ENCODE assay signal across 16 cellular contexts in genomic region chr12:124577374-124577773, GRCh38. TPM values are rescaled to one million over a fixed set of nuclear protein-coding genes. Genes with fewer than 3 reads are reported as not detected.
DNase-seq lines count a peak whose midpoint lies in the region; ATAC-seq and TF ChIP-seq lines count a peak whose summit lies in the region.
"Had no signal": no experiment of that assay in that cellular context is flagged by ENCODE, and none has a peak within 500 bp of the region (broad histone marks: within the 10 kb centered on the region; RNA-seq: fewer than 3 reads in every experiment).

No MANE protein-coding gene starts in this region.

- H3K4me3 ChIP-seq in mammary epithelial cell (replicated peaks in 1 of 3; ENCODE audit: insufficient read depth in 1 of 3, low read depth in 2 of 3, low read length in 3 of 3), result no peak overlapping the region
- H3K4me3 ChIP-seq: BLaER1 had no signal

- TF ChIP-seq CTCF in MCF 10A (IDR thresholded peaks at IDR 0.05; ENCODE audit: unreplicated experiment) (no peak), mammary epithelial cell (conservative IDR thresholded peaks at IDR 0.05 in 1 of 2, IDR thresholded peaks at IDR 0.05 in 1 of 2; ENCODE audit: extremely low read depth in 1 of 2, insufficient read depth in 1 of 2, low read depth in 1 of 2, low read length in 2 of 2) (no peak), brain (conservative IDR thresholded peaks at IDR 0.05) (no peak), nephron progenitor cell (IDR thresholded peaks at IDR 0.05) (no peak)

- no peaks in the 10 kb centered on the region for H3K9me3 Mint-ChIP-seq in MCF 10A (ENCODE audit: unreplicated experiment)
- peaks cover 0 to 36% (median 23%) of the 10 kb centered on the region in 5 experiments for H3K9me3 Mint-ChIP-seq in brain
- peaks cover 23% of the 10 kb centered on the region for H3K9me3 Mint-ChIP-seq in nephron progenitor cell

- H3K4me3 Mint-ChIP-seq in MCF 10A (ENCODE audit: unreplicated experiment) (no peak overlapping the region), brain (peak overlapping the region in 1 of 5 experiments; percentile 43), nephron progenitor cell (no peak overlapping the region)
- H3K4me3 Mint-ChIP-seq: CD14-positive monocyte; CD4-positive, alpha-beta memory T cell; H9 had no signal

- H3K27ac ChIP-seq in mammary epithelial cell (ENCODE audit: insufficient read depth, low read depth, low read length), result no peak overlapping the region
- H3K27ac ChIP-seq: 22Rv1, BLaER1 had no signal

- H3K9ac ChIP-seq in mammary epithelial cell (ENCODE audit: insufficient read depth, low read length), result no peak overlapping the region
- H3K9ac ChIP-seq: BLaER1 had no signal

- peaks cover 36% of the 10 kb centered on the region for H3K4me1 Mint-ChIP-seq in MCF 10A (ENCODE audit: insufficient read depth, unreplicated experiment)
- peaks cover 33% of the 10 kb centered on the region for H3K4me1 Mint-ChIP-seq in brain
- H3K4me1 Mint-ChIP-seq in nephron progenitor cell, result peaks cover 22% of the 10 kb centered on the region

- H3K36me3 Mint-ChIP-seq in MCF 10A (ENCODE audit: insufficient read depth, unreplicated experiment) (no peaks in the 10 kb centered on the region), brain (no peaks in the 10 kb centered on the region), nephron progenitor cell (ENCODE audit: low read depth) (no peaks in the 10 kb centered on the region)
- H3K36me3 Mint-ChIP-seq: CD4-positive, alpha-beta memory T cell had no signal

- POLR2A ChIA-PET in MCF 10A (lab: Yijun Ruan, JAX), result interaction anchor here (0.7 kb wide), 1 partner anchor 178 kb away, joined by 3 read pairs; no protein-coding TSS in a partner anchor

- no peaks in the 10 kb centered on the region for H4K20me1 ChIP-seq in mammary epithelial cell (ENCODE audit: insufficient read depth, low read length)
- H4K20me1 ChIP-seq: BLaER1 had no signal

- H3K27me3 ChIP-seq in mammary epithelial cell (ENCODE audit: insufficient read depth, low read length), result no peaks in the 10 kb centered on the region
- H3K27me3 ChIP-seq: BLaER1 had no signal

- no peaks in the 10 kb centered on the region for H3K79me2 ChIP-seq in mammary epithelial cell (ENCODE audit: insufficient read depth, low read length)

- H3K27me3 Mint-ChIP-seq in MCF 10A (ENCODE audit: insufficient read depth, unreplicated experiment) (no peaks in the 10 kb centered on the region), brain (peaks cover 10% of the 10 kb centered on the region), nephron progenitor cell (ENCODE audit: low read depth, poor library complexity) (peaks cover 19% of the 10 kb centered on the region)
- H3K27me3 Mint-ChIP-seq: CD4-positive, alpha-beta memory T cell had no signal

- H3K27ac Mint-ChIP-seq in MCF 10A (ENCODE audit: low read depth, unreplicated experiment) (peak overlapping the region; percentile 75), brain (peak overlapping the region in 3 of 5 experiments; percentile 32 to 62 (median 38)), nephron progenitor cell (peak overlapping the region; percentile 81)
- H3K27ac Mint-ChIP-seq: CD14-positive monocyte had no signal

- intact Hi-C loops in MCF 10A (cut with micrococcal nuclease) (no loop called here), mammary epithelial cell (cut with micrococcal nuclease) (no loop called here)

- no peak overlapping the region for H2AFZ ChIP-seq in mammary epithelial cell (ENCODE audit: low read depth, low read length)

- dilution Hi-C loops in mammary epithelial cell (cut with HindIII; ENCODE audit: low sequenced_read_pairs), result loop anchor here (5.0 kb wide), 2 partner anchors 105 to 160 kb away; no protein-coding TSS in a partner anchor

- H3K9me3 ChIP-seq in mammary epithelial cell (replicated peaks; ENCODE audit: insufficient read depth, low read length), result peaks cover 28% of the 10 kb centered on the region

- DNase-seq in MCF 10A (ENCODE audit: unreplicated experiment), result no peak
- DNase-seq in mammary epithelial cell, result no peak
- DNase-seq in nephron progenitor cell, result no peak
- no peak for DNase-seq in NCI-H1930 (lab: John Stamatoyannopoulos, UW)
- DNase-seq: CD4-positive, alpha-beta memory T cell; DMS153; DMS79; GDM1; GOT3; H9 had no signal

- H3K4me1 ChIP-seq in mammary epithelial cell (ENCODE audit: insufficient read depth, low read length), result peaks cover 24% of the 10 kb centered on the region

- no peaks in the 10 kb centered on the region for H3K36me3 ChIP-seq in mammary epithelial cell (ENCODE audit: insufficient read depth, low read length)
- H3K36me3 ChIP-seq: BLaER1 had no signal

- CTCF ChIA-PET in MCF 10A (lab: Yijun Ruan, JAX) (no interaction called here), mammary epithelial cell (lab: Charles Lee; ENCODE audit: low non-redundant PET) (no interaction called here)

- H3K4me2 ChIP-seq in mammary epithelial cell (ENCODE audit: insufficient read depth, low read depth, low read length), result no peak overlapping the region
- H3K4me2 ChIP-seq: BLaER1 had no signal

- in situ Hi-C loops in mammary epithelial cell (cut with MboI; ENCODE audit: low sequenced_read_pairs in 2 of 2), result loop anchor here in 1 of 2 donors (10.0 kb wide), 1 partner anchor 167 kb away; no protein-coding TSS in a partner anchor

- BruUV-seq in MCF 10A (replicated peaks; lab: Mats Ljungman, UMichigan) (no TSS peak), mammary epithelial cell (replicated peaks; lab: Mats Ljungman, UMichigan) (no TSS peak)

- 95% methylated on average over 8 of the region's 8 CpGs for WGBS in mammary epithelial cell (ENCODE audit: low coverage, missing lambda C conversion rate)

- ATAC-seq in HG03571 (IDR thresholded peaks at IDR 0.05; ENCODE audit: unreplicated experiment), result no peak
- no peak for ATAC-seq in GM21423 (IDR thresholded peaks at IDR 0.05; ENCODE audit: unreplicated experiment)

RNA-seq across cellular contexts. Expression of gene NCOR2, which starts 10.0 kb away (rescaled TPM):
- total RNA-seq in MCF 10A (2022) (145 and 177 TPM in 2 replicates), mammary epithelial cell (100 to 1,000 TPM in 1 of 2 donors, 10 to 100 TPM in 1; 70.5 to 158 TPM)
- polyA plus RNA-seq in mammary epithelial cell (18.9 TPM), brain (ENCODE audit: insufficient read depth, low read depth, low replicate concordance) (78.6 TPM)
- 117 TPM for polyA minus RNA-seq in mammary epithelial cell
